ENCODE assay signal across 3 cellular contexts in genomic region chr6:134162932-134163331, GRCh38.
TF ChIP-seq lines count a peak whose summit lies in the region.

No MANE protein-coding gene starts in this region.

TF ChIP-seq in IMR-90, 13 proteins besides CTCF, POLR2A, EP300 and RAD21:
- TF ChIP-seq, protein P1, sequence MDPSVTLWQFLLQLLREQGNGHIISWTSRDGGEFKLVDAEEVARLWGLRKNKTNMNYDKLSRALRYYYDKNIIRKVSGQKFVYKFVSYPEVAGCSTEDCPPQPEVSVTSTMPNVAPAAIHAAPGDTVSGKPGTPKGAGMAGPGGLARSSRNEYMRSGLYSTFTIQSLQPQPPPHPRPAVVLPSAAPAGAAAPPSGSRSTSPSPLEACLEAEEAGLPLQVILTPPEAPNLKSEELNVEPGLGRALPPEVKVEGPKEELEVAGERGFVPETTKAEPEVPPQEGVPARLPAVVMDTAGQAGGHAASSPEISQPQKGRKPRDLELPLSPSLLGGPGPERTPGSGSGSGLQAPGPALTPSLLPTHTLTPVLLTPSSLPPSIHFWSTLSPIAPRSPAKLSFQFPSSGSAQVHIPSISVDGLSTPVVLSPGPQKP (IDR thresholded peaks at IDR 0.05; ENCODE audit: borderline replicate concordance, low read depth, low read length): no peak
- TF ChIP-seq RFX5 (IDR thresholded peaks at IDR 0.05; ENCODE audit: low read depth, low read length): no peak
TF ChIP-seq in IMR-90: peak in this region for 0.

TF ChIP-seq in WTC11, 78 proteins besides CTCF, POLR2A, EP300 and RAD21:
- TF ChIP-seq JUN (CRISPR knock-in tag; IDR thresholded peaks at IDR 0.05) (no peak), ZNF121 (CRISPR knock-in tag; IDR thresholded peaks at IDR 0.05) (peak; percentile 62; the same call in 1 of the 2 replicates)

TF ChIP-seq in HepG2, 621 proteins besides CTCF, POLR2A, EP300 and RAD21:
- TF ChIP-seq ZNF121 (CRISPR knock-in tag; IDR thresholded peaks at IDR 0.05): peak; percentile 69; the same call in 1 of the 2 replicates
- TF ChIP-seq, protein P2, sequence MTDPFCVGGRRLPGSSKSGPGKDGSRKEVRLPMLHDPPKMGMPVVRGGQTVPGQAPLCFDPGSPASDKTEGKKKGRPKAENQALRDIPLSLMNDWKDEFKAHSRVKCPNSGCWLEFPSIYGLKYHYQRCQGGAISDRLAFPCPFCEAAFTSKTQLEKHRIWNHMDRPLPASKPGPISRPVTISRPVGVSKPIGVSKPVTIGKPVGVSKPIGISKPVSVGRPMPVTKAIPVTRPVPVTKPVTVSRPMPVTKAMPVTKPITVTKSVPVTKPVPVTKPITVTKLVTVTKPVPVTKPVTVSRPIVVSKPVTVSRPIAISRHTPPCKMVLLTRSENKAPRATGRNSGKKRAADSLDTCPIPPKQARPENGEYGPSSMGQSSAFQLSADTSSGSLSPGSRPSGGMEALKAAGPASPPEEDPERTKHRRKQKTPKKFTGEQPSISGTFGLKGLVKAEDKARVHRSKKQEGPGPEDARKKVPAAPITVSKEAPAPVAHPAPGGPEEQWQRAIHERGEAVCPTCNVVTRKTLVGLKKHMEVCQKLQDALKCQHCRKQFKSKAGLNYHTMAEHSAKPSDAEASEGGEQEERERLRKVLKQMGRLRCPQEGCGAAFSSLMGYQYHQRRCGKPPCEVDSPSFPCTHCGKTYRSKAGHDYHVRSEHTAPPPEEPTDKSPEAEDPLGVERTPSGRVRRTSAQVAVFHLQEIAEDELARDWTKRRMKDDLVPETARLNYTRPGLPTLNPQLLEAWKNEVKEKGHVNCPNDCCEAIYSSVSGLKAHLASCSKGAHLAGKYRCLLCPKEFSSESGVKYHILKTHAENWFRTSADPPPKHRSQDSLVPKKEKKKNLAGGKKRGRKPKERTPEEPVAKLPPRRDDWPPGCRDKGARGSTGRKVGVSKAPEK (CRISPR knock-in tag; IDR thresholded peaks at IDR 0.05; ENCODE audit: borderline replicate concordance): no peak
